ENCODE assay signal across 8 cellular contexts in genomic region chr12:6937481-6938352, GRCh38.
DNase-seq lines count a peak whose midpoint lies in the region; ATAC-seq, FAIRE-seq and TF ChIP-seq lines count a peak whose summit lies in the region.

No MANE protein-coding gene starts in this region.

- H3K4me3 Mint-ChIP-seq in central memory CD8-positive, alpha-beta T cell: peak overlapping the region; percentile 78

- TF ChIP-seq POLR2A in GM18951 (IDR thresholded peaks at IDR 0.05; ENCODE audit: extremely low read depth, insufficient read depth, insufficient read length): peak; percentile 88

- H3K27ac Mint-ChIP-seq in central memory CD8-positive, alpha-beta T cell (ENCODE audit: low read depth): peak overlapping the region; percentile 86

- DNase-seq in AG10803 (ENCODE audit: low read depth) (peak; percentile 91), NCI-H345 treated with DMSO at 0.1 percent for 48 hours (lab: John Stamatoyannopoulos, UW; ENCODE audit: unreplicated experiment) (peak; percentile 91)
- DNase-seq in activated CD4-positive, CD25-positive, alpha-beta regulatory T cell treated with anti-CD3 and anti-CD28 coated beads, Interleukin-2, amount 50 U/mL, for 16 hours (ENCODE audit: low read depth, low spot score): peak; percentile 85
- DNase-seq in central memory CD8-positive, alpha-beta T cell (ENCODE audit: low spot score in 2 of 2): peak; percentile 81 to 92
- DNase-seq in stimulated activated CD4-positive, alpha-beta T cell treated with anti-CD3 and anti-CD28 coated beads, Interleukin-12 subunit alpha, Interleukin-12 subunit beta, amount 100 ng/mL, for 4 hours: peak; percentile 87

- peak; percentile 85 for TF ChIP-seq CTCF in AG10803 (conservative IDR thresholded peaks at IDR 0.05; ENCODE audit: low read length)

- peak overlapping the region; percentile 70 for H3K4me3 ChIP-seq in AG10803 (ENCODE audit: low read length)

- no peaks in the 10 kb centered on the region for H3K9me3 Mint-ChIP-seq in central memory CD8-positive, alpha-beta T cell

- H3K36me3 Mint-ChIP-seq in central memory CD8-positive, alpha-beta T cell (ENCODE audit: insufficient read depth): peaks cover 10% of the 10 kb centered on the region

- in situ Hi-C loops in GM18951 (cut with MboI; ENCODE audit: low sequenced_read_pairs, unreplicated experiment): no loop called here

- peak; percentile 69 for ATAC-seq in HG03196 (IDR thresholded peaks at IDR 0.05; ENCODE audit: unreplicated experiment)
- peak; percentile 98 for ATAC-seq in central memory CD8-positive, alpha-beta T cell (replicated peaks; ENCODE audit: extremely low read depth, poor library complexity, severe bottlenecking)

- peaks cover 46% of the 10 kb centered on the region for H3K4me1 Mint-ChIP-seq in central memory CD8-positive, alpha-beta T cell

- peak; percentile 98 for FAIRE-seq in islet of Langerhans (lab: Jason Lieb, UNC)

- H3K27me3 Mint-ChIP-seq in central memory CD8-positive, alpha-beta T cell: no peaks in the 10 kb centered on the region

Comparison
In these comparisons a context has a peak if more than half of its experiments do, and no peak if none do; other contexts are left out.
1. Peak in every context shown above with its lines: DNase-seq, ATAC-seq and H3K4me3 ChIP-seq.